ENCODE assay signal across 8 cellular contexts in the genomic region with DNA sequence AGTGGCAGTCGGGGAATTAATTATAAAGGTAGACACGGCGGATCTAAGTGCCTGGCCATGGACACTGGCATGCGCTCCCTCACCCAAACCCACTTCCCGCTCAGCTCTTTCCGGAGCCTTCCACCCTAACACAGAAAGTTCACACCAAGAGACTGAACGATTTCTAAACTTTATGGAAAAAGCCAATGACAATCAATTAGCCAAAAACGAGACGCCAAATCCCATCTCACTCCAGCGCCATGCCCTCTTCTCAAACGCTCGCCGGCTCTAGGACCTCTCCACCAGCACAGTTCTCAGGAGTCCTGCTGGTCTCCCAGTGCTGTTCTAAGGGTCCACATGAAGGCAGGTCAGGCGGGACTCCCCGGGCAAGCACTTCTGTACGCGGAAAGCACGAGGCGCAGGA. TPM values are rescaled to one million over a fixed set of nuclear protein-coding genes. Genes with fewer than 3 reads are reported as not detected.
A peak's percentile ranks its signal among the peaks of the same experiment; 100 is the strongest.
DNase-seq lines count a peak whose midpoint lies in the region; ATAC-seq and TF ChIP-seq lines count a peak whose summit lies in the region.

No MANE protein-coding gene starts in this region.

- H3K9ac ChIP-seq in parathyroid adenoma, result peak overlapping the region; percentile 6

- H3K4me2 ChIP-seq in parathyroid adenoma (ENCODE audit: low read length), result peak overlapping the region; percentile 83

- peak overlapping the region; percentile 82 to 90 (median 89) for H3K27ac ChIP-seq in Peyer's patch
- peak overlapping the region; percentile 80 to 89 (median 84) for H3K27ac ChIP-seq in esophagus muscularis mucosa (replicated peaks in 1 of 4)
- peak overlapping the region; percentile 79 for H3K27ac ChIP-seq in parathyroid adenoma

- ATAC-seq in Right ventricle myocardium superior (ENCODE audit: poor library complexity) (peak; percentile 3), HG02763 (IDR thresholded peaks at IDR 0.05; ENCODE audit: unreplicated experiment) (no peak)

- H3K4me1 ChIP-seq in Peyer's patch, result peaks cover 0 to 13% (median 7%) of the 10 kb centered on the region in 4 donors
- peaks cover 18 to 30% (median 24%) of the 10 kb centered on the region in 4 donors for H3K4me1 ChIP-seq in esophagus muscularis mucosa
- peaks cover 10% of the 10 kb centered on the region for H3K4me1 ChIP-seq in parathyroid adenoma

- H3K27me3 ChIP-seq in Peyer's patch (no peaks in the 10 kb centered on the region), esophagus muscularis mucosa (no peaks in the 10 kb centered on the region), parathyroid adenoma (ENCODE audit: control insufficient read depth, insufficient read depth, low read length) (no peaks in the 10 kb centered on the region)

- no peak for TF ChIP-seq CTCF in Peyer's patch (IDR thresholded peaks at IDR 0.05)
- TF ChIP-seq CTCF in esophagus muscularis mucosa (IDR thresholded peaks at IDR 0.05), result no peak
- no peak for TF ChIP-seq CTCF in parathyroid adenoma (IDR thresholded peaks at IDR 0.05)

- intact Hi-C loops in Right ventricle myocardium superior (cut with DNase I) (no loop called here), cardiac septum (cut with DNase I) (no loop called here), esophagus muscularis mucosa (cut with DNase I) (no loop called here)

- H2AFZ ChIP-seq in parathyroid adenoma, result peak overlapping the region; percentile 100

- H3K4me3 ChIP-seq in Peyer's patch, result peak overlapping the region; percentile 59 to 86 (median 72)
- H3K4me3 ChIP-seq in esophagus muscularis mucosa, result peak overlapping the region; percentile 63 to 94 (median 77)
- H3K4me3 ChIP-seq in parathyroid adenoma (ENCODE audit: low read depth, low read length), result peak overlapping the region; percentile 73

- H3K9me3 ChIP-seq in Peyer's patch (no peaks in the 10 kb centered on the region), esophagus muscularis mucosa (no peaks in the 10 kb centered on the region), parathyroid adenoma (ENCODE audit: control insufficient read depth, low read length) (no peaks in the 10 kb centered on the region)

- no peak for TF ChIP-seq EP300 in esophagus muscularis mucosa (IDR thresholded peaks at IDR 0.05)

- no peaks in the 10 kb centered on the region for H3K36me3 ChIP-seq in Peyer's patch
- H3K36me3 ChIP-seq in esophagus muscularis mucosa, result peaks cover 0 to 5% (median 0%) of the 10 kb centered on the region in 4 donors
- H3K36me3 ChIP-seq in parathyroid adenoma (ENCODE audit: control insufficient read depth, insufficient read depth, low read length), result no peaks in the 10 kb centered on the region

- H3K79me2 ChIP-seq in parathyroid adenoma, result peaks cover 4% of the 10 kb centered on the region

- WGBS in esophagus muscularis mucosa, result 3% methylated on average over 19 of the region's 19 CpGs

- TF ChIP-seq POLR2A in Peyer's patch (IDR thresholded peaks at IDR 0.05) (no peak), esophagus muscularis mucosa (IDR thresholded peaks at IDR 0.05; ENCODE audit: low read depth) (no peak)

- DNase-seq in Right ventricle myocardium superior, result no peak
- DNase-seq in cardiac septum (ENCODE audit: low spot score), result no peak
- no peak for DNase-seq in Peyer's patch
- DNase-seq in esophagus muscularis mucosa (ENCODE audit: extremely low spot score), result no peak
- DNase-seq in H4 (ENCODE audit: low spot score), result no peak
- DNase-seq in stimulated activated CD4-positive, alpha-beta T cell treated with anti-CD3 and anti-CD28 coated beads, Interleukin-2, amount 100 ng/mL, for 48 hours, result no peak

RNA-seq across cellular contexts. Expression of a gene that starts 0.6 kb away (rescaled TPM):
- total RNA-seq in Right ventricle myocardium superior, result 112 TPM
- total RNA-seq in cardiac septum, result 96.3 TPM
- 100 to 1,000 TPM in 1 of 4 donors, 10 to 100 TPM in 3; 66.8 to 114 (median 94.0) TPM for total RNA-seq in Peyer's patch
- total RNA-seq in esophagus muscularis mucosa, result 100 to 1,000 TPM in 2 of 4 donors, 10 to 100 TPM in 2; 79.2 to 134 (median 99.6) TPM
- 108 and 155 TPM in 2 replicates for total RNA-seq in H4 (2014; rRNA removed; shearing (Covaris generic))

RNA-seq across cellular contexts. Expression of a gene that starts 55.6 kb away (rescaled TPM):
- 8.9 TPM for total RNA-seq in Right ventricle myocardium superior
- total RNA-seq in cardiac septum, result 8.8 TPM
- total RNA-seq in Peyer's patch, result 10 to 100 TPM in 1 of 4 donors, 1 to 10 TPM in 3; 1.6 to 11.6 (median 2.4) TPM
- 10 to 100 TPM in 1 of 4 donors, 1 to 10 TPM in 3; 3.3 to 14.1 (median 7.1) TPM for total RNA-seq in esophagus muscularis mucosa
- not detected in 2 replicates for total RNA-seq in H4 (2014; rRNA removed; shearing (Covaris generic))
